Comparison of ENCODE assay signal across 9 cellular contexts in the genomic region with DNA sequence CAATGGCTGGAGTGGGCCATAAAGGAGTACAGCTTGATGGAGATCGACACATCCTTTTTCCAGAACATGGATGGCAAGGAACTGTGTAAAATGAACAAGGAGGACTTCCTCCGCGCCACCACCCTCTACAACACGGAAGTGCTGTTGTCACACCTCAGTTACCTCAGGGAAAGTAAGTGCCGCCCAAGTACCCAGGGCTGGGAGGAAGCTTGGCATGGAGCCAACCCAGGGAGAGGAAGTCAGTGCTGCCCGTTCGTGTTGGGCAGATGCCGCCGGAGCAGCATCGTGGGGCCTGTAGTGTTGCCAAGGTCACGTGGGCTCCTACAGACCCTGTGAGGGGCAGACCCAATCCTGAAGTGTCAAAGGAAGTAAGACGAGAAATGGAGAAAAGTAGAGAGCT.
A peak's percentile ranks its signal among the peaks of the same experiment; 100 is the strongest.
DNase-seq lines count a peak whose midpoint lies in the region; ATAC-seq and TF ChIP-seq lines count a peak whose summit lies in the region.
"Had no signal": no experiment of that assay in that cellular context is flagged by ENCODE, and none has a peak within 500 bp of the region (broad histone marks: within the 10 kb centered on the region; RNA-seq: fewer than 3 reads in every experiment).

No MANE protein-coding gene starts in this region.

- H3K27ac ChIP-seq in SK-N-SH (ENCODE audit: low read depth in 2 of 2, low read length in 1 of 2) (no peak overlapping the region), lower lobe of right lung (no peak overlapping the region), transverse colon (no peak overlapping the region)

- H3K9ac ChIP-seq in SK-N-SH, result no peak overlapping the region

- H3K4me1 ChIP-seq in SK-N-SH (ENCODE audit: control insufficient read depth in 1 of 2, insufficient read depth in 2 of 2, low read depth in 1 of 2, low read length in 1 of 2), result peaks cover 0 to 13% of the 10 kb centered on the region in 2 experiments; a peak in 1 of 4 replicates
- H3K4me1 ChIP-seq in lower lobe of right lung, result peaks cover 33% of the 10 kb centered on the region
- peaks cover 0 to 7% (median 0%) of the 10 kb centered on the region in 4 donors for H3K4me1 ChIP-seq in transverse colon

- H4K20me1 ChIP-seq in SK-N-SH (ENCODE audit: insufficient read depth), result no peaks in the 10 kb centered on the region

- no peak for DNase-seq in SK-N-SH
- DNase-seq in activated T-cell treated with anti-CD3 and anti-CD28 coated beads, Interleukin-2, amount 50 U/mL, for 4 hours, result peak; percentile 40
- DNase-seq in lower lobe of right lung, result peak; percentile 82
- peak; percentile 65 for DNase-seq in transverse colon
- no peak for DNase-seq in A172 (ENCODE audit: low spot score)
- no peak for DNase-seq in HuH-7.5 (ENCODE audit: low spot score)
- DNase-seq: C1 segment of cervical spinal cord had no signal

- no peaks in the 10 kb centered on the region for H3K27me3 Mint-ChIP-seq in activated T-cell treated with anti-CD3 and anti-CD28 coated beads, Interleukin-2, amount 50 U/mL, for 4 hours (ENCODE audit: low read depth)

- H3K79me2 ChIP-seq in SK-N-SH (ENCODE audit: insufficient read depth), result no peaks in the 10 kb centered on the region; the same call in 1 of the 2 replicates

- POLR2A ChIA-PET in SK-N-SH (lab: Yijun Ruan, JAX), result no interaction called here

- TF ChIP-seq RAD21 in SK-N-SH (IDR thresholded peaks at IDR 0.05; ENCODE audit: low read length), result no peak

- intact Hi-C loops in lower lobe of right lung (cut with DNase I), result no loop called here
- intact Hi-C loops in transverse colon (cut with DNase I; ENCODE audit: low total_unique reads), result no loop called here

- TF ChIP-seq EP300 in SK-N-SH (IDR thresholded peaks at IDR 0.05; ENCODE audit: borderline replicate concordance in 1 of 2, low read depth in 1 of 2, low read length in 1 of 2), result no peak
- TF ChIP-seq EP300 in transverse colon (IDR thresholded peaks at IDR 0.05; ENCODE audit: low read depth), result no peak

- ATAC-seq in SK-N-SH treated with all-trans-retinoic acid at 6 μM for 48 hours (no peak), lower lobe of right lung (peak; percentile 72 to 78), GM21515 (IDR thresholded peaks at IDR 0.05; ENCODE audit: unreplicated experiment) (no peak)
- peak in 1 of 2 donors; percentile 33 for ATAC-seq in activated T-cell treated with anti-CD3 and anti-CD28 coated beads, Interleukin-2, amount 50 U/mL, for 4 hours

- 88% methylated on average over 11 of the region's 12 CpGs for WGBS in SK-N-SH (ENCODE audit: low lambda C conversion rate)
- WGBS in transverse colon (ENCODE audit: low coverage in 1 of 2), 2 donors, result 31 to 45% methylated on average over 7 to 12 of the region's 12 CpGs

- no peak overlapping the region for H3K4me3 ChIP-seq in SK-N-SH (ENCODE audit: low read depth in 2 of 2, low read length in 1 of 2)
- H3K4me3 ChIP-seq in lower lobe of right lung, result no peak overlapping the region
- no peak overlapping the region for H3K4me3 ChIP-seq in transverse colon

- in situ Hi-C loops in transverse colon (cut with MboI; ENCODE audit: low pct_ligation_motif_present in 1 of 4, low pct_unique_long_range_greater_than_20kb in 1 of 4, low sequenced_read_pairs in 3 of 4), result no loop called here

- CTCF ChIA-PET in SK-N-SH (lab: Yijun Ruan, JAX), result interaction anchor here (0.9 to 1.8 kb wide), 5 partner anchors 21 to 615 kb away, joined by 3 to 5 read pairs (median 3); no protein-coding TSS in a partner anchor

- H3K36me3 Mint-ChIP-seq in activated T-cell treated with anti-CD3 and anti-CD28 coated beads, Interleukin-2, amount 50 U/mL, for 4 hours (ENCODE audit: insufficient read depth), result peaks cover 35% of the 10 kb centered on the region

- no peak overlapping the region for H2AFZ ChIP-seq in SK-N-SH (ENCODE audit: low read depth)

- no peaks in the 10 kb centered on the region for H3K9me3 Mint-ChIP-seq in activated T-cell treated with anti-CD3 and anti-CD28 coated beads, Interleukin-2, amount 50 U/mL, for 4 hours

- H3K36me3 ChIP-seq in SK-N-SH (replicated peaks in 1 of 2; ENCODE audit: control insufficient read depth in 1 of 2, insufficient read depth in 2 of 2, low read length in 1 of 2) (peaks cover 7 to 13% of the 10 kb centered on the region in 2 experiments), lower lobe of right lung (peaks cover 79% of the 10 kb centered on the region), transverse colon (no peaks in the 10 kb centered on the region)

- TF ChIP-seq POLR2A in transverse colon (IDR thresholded peaks at IDR 0.05), result no peak

- H3K9me3 ChIP-seq in SK-N-SH, result no peaks in the 10 kb centered on the region
- H3K9me3 ChIP-seq in lower lobe of right lung, result no peaks in the 10 kb centered on the region
- no peaks in the 10 kb centered on the region for H3K9me3 ChIP-seq in transverse colon

- H3K27me3 ChIP-seq in SK-N-SH (ENCODE audit: insufficient read depth), result no peaks in the 10 kb centered on the region
- no peaks in the 10 kb centered on the region for H3K27me3 ChIP-seq in lower lobe of right lung (ENCODE audit: low read depth)
- H3K27me3 ChIP-seq in transverse colon, result no peaks in the 10 kb centered on the region

- H3F3A ChIP-seq in SK-N-SH (replicated peaks; ENCODE audit: insufficient read depth), result no peaks in the 10 kb centered on the region

- peak overlapping the region; percentile 29 for H3K4me3 Mint-ChIP-seq in activated T-cell treated with anti-CD3 and anti-CD28 coated beads, Interleukin-2, amount 50 U/mL, for 4 hours

- peaks cover 53% of the 10 kb centered on the region for H3K4me1 Mint-ChIP-seq in activated T-cell treated with anti-CD3 and anti-CD28 coated beads, Interleukin-2, amount 50 U/mL, for 4 hours (ENCODE audit: low read depth)

- TF ChIP-seq CTCF in SK-N-SH (IDR thresholded peaks at IDR 0.05), result no peak
- TF ChIP-seq CTCF in lower lobe of right lung (IDR thresholded peaks at IDR 0.05), result no peak
- no peak for TF ChIP-seq CTCF in transverse colon (IDR thresholded peaks at IDR 0.05)

- no peaks in the 10 kb centered on the region for H3K9me2 ChIP-seq in SK-N-SH

- H3K4me2 ChIP-seq in SK-N-SH, result no peak overlapping the region

TF ChIP-seq in SK-N-SH, 30 proteins besides CTCF, POLR2A, EP300 and RAD21:
- TF ChIP-seq NFIC (IDR thresholded peaks at IDR 0.05; ENCODE audit: borderline replicate concordance) (0 out of 2 replicates have a peak, but pooled peaks have one; percentile 16), EZH2phosphoT487 (IDR thresholded peaks at IDR 0.05; ENCODE audit: borderline replicate concordance, low read depth) (no peak)

TF ChIP-seq in SK-N-SH treated with all-trans-retinoic acid at 6 μM for 48 hours, 23 proteins besides CTCF, POLR2A, EP300 and RAD21 (continues in another document):
- TF ChIP-seq GLIS3 (CRISPR knock-in tag; IDR thresholded peaks at IDR 0.05) (no peak), SNAI2 (CRISPR knock-in tag; IDR thresholded peaks at IDR 0.05) (no peak), RARB (CRISPR knock-in tag; IDR thresholded peaks at IDR 0.05) (no peak), TOX (CRISPR knock-in tag; IDR thresholded peaks at IDR 0.05; ENCODE audit: borderline replicate concordance) (no peak), ZFP3 (CRISPR knock-in tag; IDR thresholded peaks at IDR 0.05) (no peak), ESRRG (CRISPR knock-in tag; IDR thresholded peaks at IDR 0.05) (no peak), ISL1 (CRISPR knock-in tag; IDR thresholded peaks at IDR 0.05) (no peak), PPARA (CRISPR knock-in tag; IDR thresholded peaks at IDR 0.05; ENCODE audit: borderline replicate concordance) (no peak), ZNF70 (CRISPR knock-in tag; IDR thresholded peaks at IDR 0.05) (no peak), ZNF8 (CRISPR knock-in tag; IDR thresholded peaks at IDR 0.05) (no peak), BACH2 (CRISPR knock-in tag; IDR thresholded peaks at IDR 0.05; ENCODE audit: borderline replicate concordance) (no peak)
- TF ChIP-seq, protein P1, sequence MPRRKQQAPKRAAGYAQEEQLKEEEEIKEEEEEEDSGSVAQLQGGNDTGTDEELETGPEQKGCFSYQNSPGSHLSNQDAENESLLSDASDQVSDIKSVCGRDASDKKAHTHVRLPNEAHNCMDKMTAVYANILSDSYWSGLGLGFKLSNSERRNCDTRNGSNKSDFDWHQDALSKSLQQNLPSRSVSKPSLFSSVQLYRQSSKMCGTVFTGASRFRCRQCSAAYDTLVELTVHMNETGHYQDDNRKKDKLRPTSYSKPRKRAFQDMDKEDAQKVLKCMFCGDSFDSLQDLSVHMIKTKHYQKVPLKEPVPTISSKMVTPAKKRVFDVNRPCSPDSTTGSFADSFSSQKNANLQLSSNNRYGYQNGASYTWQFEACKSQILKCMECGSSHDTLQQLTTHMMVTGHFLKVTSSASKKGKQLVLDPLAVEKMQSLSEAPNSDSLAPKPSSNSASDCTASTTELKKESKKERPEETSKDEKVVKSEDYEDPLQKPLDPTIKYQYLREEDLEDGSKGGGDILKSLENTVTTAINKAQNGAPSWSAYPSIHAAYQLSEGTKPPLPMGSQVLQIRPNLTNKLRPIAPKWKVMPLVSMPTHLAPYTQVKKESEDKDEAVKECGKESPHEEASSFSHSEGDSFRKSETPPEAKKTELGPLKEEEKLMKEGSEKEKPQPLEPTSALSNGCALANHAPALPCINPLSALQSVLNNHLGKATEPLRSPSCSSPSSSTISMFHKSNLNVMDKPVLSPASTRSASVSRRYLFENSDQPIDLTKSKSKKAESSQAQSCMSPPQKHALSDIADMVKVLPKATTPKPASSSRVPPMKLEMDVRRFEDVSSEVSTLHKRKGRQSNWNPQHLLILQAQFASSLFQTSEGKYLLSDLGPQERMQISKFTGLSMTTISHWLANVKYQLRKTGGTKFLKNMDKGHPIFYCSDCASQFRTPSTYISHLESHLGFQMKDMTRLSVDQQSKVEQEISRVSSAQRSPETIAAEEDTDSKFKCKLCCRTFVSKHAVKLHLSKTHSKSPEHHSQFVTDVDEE (CRISPR knock-in tag; IDR thresholded peaks at IDR 0.05), result no peak
- TF ChIP-seq, protein P2, sequence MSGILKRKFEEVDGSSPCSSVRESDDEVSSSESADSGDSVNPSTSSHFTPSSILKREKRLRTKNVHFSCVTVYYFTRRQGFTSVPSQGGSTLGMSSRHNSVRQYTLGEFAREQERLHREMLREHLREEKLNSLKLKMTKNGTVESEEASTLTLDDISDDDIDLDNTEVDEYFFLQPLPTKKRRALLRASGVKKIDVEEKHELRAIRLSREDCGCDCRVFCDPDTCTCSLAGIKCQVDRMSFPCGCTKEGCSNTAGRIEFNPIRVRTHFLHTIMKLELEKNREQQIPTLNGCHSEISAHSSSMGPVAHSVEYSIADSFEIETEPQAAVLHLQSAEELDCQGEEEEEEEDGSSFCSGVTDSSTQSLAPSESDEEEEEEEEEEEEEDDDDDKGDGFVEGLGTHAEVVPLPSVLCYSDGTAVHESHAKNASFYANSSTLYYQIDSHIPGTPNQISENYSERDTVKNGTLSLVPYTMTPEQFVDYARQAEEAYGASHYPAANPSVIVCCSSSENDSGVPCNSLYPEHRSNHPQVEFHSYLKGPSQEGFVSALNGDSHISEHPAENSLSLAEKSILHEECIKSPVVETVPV (CRISPR knock-in tag; IDR thresholded peaks at IDR 0.05), result no peak

Comparison
In these comparisons a context has a peak if more than half of its experiments do, and no peak if none do; other contexts are left out.
1. DNase-seq: peak in activated T-cell treated with anti-CD3 and anti-CD28 coated beads, Interleukin-2, amount 50 U/mL, for 4 hours (single experiment), lower lobe of right lung (single experiment) and transverse colon (single experiment); none in SK-N-SH (single experiment), A172 (single experiment) and HuH-7.5 (single experiment).
2. ATAC-seq: peak in lower lobe of right lung (2 of 2); none in SK-N-SH treated with all-trans-retinoic acid at 6 μM for 48 hours (single experiment) and GM21515 (single experiment).